1 cellular context compared by ENCODE assay signal in genomic region chr5:142108432-142109355, GRCh38.
TF ChIP-seq lines count a peak whose summit lies in the region.

NDFIP1 (plus strand) TSS chr5:142108779; CDS start chr5:142108975, 196 bp downstream.

TF ChIP-seq in HEK293, 187 proteins besides CTCF, POLR2A, EP300 and RAD21 (continued from another document):
- TF ChIP-seq ZBTB11 (tag by site-specific recombination; conservative IDR thresholded peaks at IDR 0.05; ENCODE audit: low read depth) (0 out of 2 replicates have a peak, but pooled peaks have one; percentile 15), ZNF777 (tag by site-specific recombination; IDR thresholded peaks at IDR 0.05; ENCODE audit: borderline replicate concordance) (peak; percentile 80; the same call in 1 of the 2 replicates), SP2 (tag by site-specific recombination; IDR thresholded peaks at IDR 0.05) (peak; percentile 10; the same call in 1 of the 2 replicates), GLI4 (tag by site-specific recombination; IDR thresholded peaks at IDR 0.05) (no peak), ZSCAN30 (tag by site-specific recombination; IDR thresholded peaks at IDR 0.05) (peak; percentile 84), ZNF645 (tag by site-specific recombination; IDR thresholded peaks at IDR 0.05) (no peak), ZNF223 (tag by site-specific recombination; IDR thresholded peaks at IDR 0.05) (no peak), ZNF623 (tag by site-specific recombination; IDR thresholded peaks at IDR 0.05) (peak; percentile 14; the same call in 1 of the 2 replicates), ZBTB20 (tag by site-specific recombination; IDR thresholded peaks at IDR 0.05) (peak; percentile 70), ZNF18 (tag by site-specific recombination; IDR thresholded peaks at IDR 0.05) (no peak), ZNF121 (tag by site-specific recombination; IDR thresholded peaks at IDR 0.05) (0 out of 2 replicates have a peak, but pooled peaks have one; percentile 17), ZNF510 (tag by site-specific recombination; IDR thresholded peaks at IDR 0.05; ENCODE audit: insufficient replicate concordance) (no peak), ZNF596 (tag by site-specific recombination; IDR thresholded peaks at IDR 0.05) (peak; percentile 39), ZNF513 (tag by site-specific recombination; IDR thresholded peaks at IDR 0.05) (peak; percentile 20; the same call in 1 of the 2 replicates), TRIM28 (IDR thresholded peaks at IDR 0.05; ENCODE audit: borderline replicate concordance, low read length) (no peak; the same call in 1 of the 2 replicates), IKZF3 (tag by site-specific recombination; IDR thresholded peaks at IDR 0.05) (0 out of 2 replicates have a peak, but pooled peaks have one; percentile 31), KLF1 (tag by site-specific recombination; IDR thresholded peaks at IDR 0.05) (peak; percentile 73), HOXA7 (CRISPR knock-in tag; IDR thresholded peaks at IDR 0.05; ENCODE audit: borderline replicate concordance) (no peak), PBX3 (CRISPR knock-in tag; IDR thresholded peaks at IDR 0.05) (peak; percentile 77; the same call in 1 of the 2 replicates), MYNN (tag by site-specific recombination; IDR thresholded peaks at IDR 0.05; ENCODE audit: borderline replicate concordance) (0 out of 2 replicates have a peak, but pooled peaks have one; percentile 50), ZNF560 (tag by site-specific recombination; IDR thresholded peaks at IDR 0.05; ENCODE audit: borderline replicate concordance) (peak; percentile 53; the same call in 1 of the 2 replicates), GLIS2 (tag by site-specific recombination; IDR thresholded peaks at IDR 0.05) (peak; percentile 84), ZNF561 (tag by site-specific recombination; IDR thresholded peaks at IDR 0.05; ENCODE audit: borderline replicate concordance) (peak; percentile 75), ZNF704 (tag by site-specific recombination; IDR thresholded peaks at IDR 0.05) (no peak), ZBTB17 (tag by site-specific recombination; IDR thresholded peaks at IDR 0.05) (peak; percentile 33; the same call in 1 of the 2 replicates), ZNF184 (tag by site-specific recombination; IDR thresholded peaks at IDR 0.05) (0 out of 2 replicates have a peak, but pooled peaks have one; percentile 31), WT1 (tag by site-specific recombination; IDR thresholded peaks at IDR 0.05) (0 out of 2 replicates have a peak, but pooled peaks have one; percentile 11), ZNF423 (tag by site-specific recombination; IDR thresholded peaks at IDR 0.05) (0 out of 2 replicates have a peak, but pooled peaks have one; percentile 28), REPIN1 (tag by site-specific recombination; IDR thresholded peaks at IDR 0.05; ENCODE audit: low read depth) (0 out of 2 replicates have a peak, but pooled peaks have one; percentile 22), MEIS1 (CRISPR knock-in tag; IDR thresholded peaks at IDR 0.05; ENCODE audit: borderline replicate concordance) (no peak), ZNF174 (tag by site-specific recombination; IDR thresholded peaks at IDR 0.05) (0 out of 2 replicates have a peak, but pooled peaks have one; percentile 22), MZF1 (tag by site-specific recombination; IDR thresholded peaks at IDR 0.05; ENCODE audit: borderline replicate concordance) (peak; percentile 51; the same call in 1 of the 2 replicates), ZEB2 (tag by site-specific recombination; IDR thresholded peaks at IDR 0.05) (0 out of 2 replicates have a peak, but pooled peaks have one; percentile 35), ZNF501 (tag by site-specific recombination; IDR thresholded peaks at IDR 0.05) (peak; percentile 87), YY2 (tag by site-specific recombination; IDR thresholded peaks at IDR 0.05) (peak; percentile 66; the same call in 1 of the 2 replicates), ZNF692 (tag by site-specific recombination; IDR thresholded peaks at IDR 0.05) (peak; percentile 57; the same call in 1 of the 2 replicates), ZNF660 (tag by site-specific recombination; IDR thresholded peaks at IDR 0.05) (peak; percentile 93), HIC1 (tag by site-specific recombination; IDR thresholded peaks at IDR 0.05) (peak; percentile 32; the same call in 1 of the 2 replicates), KLF9 (tag by site-specific recombination; IDR thresholded peaks at IDR 0.05; ENCODE audit: low read depth) (0 out of 2 replicates have a peak, but pooled peaks have one; percentile 28), ZBTB26 (tag by site-specific recombination; optimal IDR thresholded peaks at IDR 0.05) (peak; percentile 93)
